Comparison of ENCODE assay signal across 1 cellular context in the genomic region with DNA sequence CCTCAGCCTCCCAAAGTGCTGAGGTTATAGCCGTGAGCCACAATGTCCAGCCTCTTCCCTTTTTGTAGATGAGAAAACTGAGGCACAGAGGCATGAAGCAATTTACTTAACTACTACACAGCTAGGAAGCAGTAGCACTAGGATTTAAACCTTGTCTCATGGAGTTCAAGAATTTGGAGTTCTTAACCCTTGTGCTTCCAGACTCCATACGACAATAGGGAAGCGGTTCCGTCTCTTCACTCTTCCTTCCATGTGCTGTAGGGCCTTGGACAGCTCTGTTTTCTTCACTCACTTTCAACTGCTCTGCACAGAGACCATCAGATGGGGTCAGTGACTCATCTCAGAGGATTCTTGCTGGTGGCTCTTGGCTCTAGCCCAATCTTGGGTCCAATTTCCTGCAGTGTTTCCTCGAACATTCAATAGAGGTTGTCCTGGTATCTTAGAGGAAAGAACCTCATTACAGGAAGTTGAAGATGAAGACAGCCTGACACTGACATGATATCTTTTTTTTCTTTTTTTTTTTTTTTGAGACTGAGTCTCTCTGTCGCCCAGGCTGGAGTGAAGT.
A peak's percentile ranks its signal among the peaks of the same experiment; 100 is the strongest.
TF ChIP-seq lines count a peak whose summit lies in the region.

No MANE protein-coding gene starts in this region.

TF ChIP-seq in K562, 482 proteins besides CTCF, POLR2A, EP300 and RAD21 (continued from another document and continues in another):
- TF ChIP-seq, protein P1, sequence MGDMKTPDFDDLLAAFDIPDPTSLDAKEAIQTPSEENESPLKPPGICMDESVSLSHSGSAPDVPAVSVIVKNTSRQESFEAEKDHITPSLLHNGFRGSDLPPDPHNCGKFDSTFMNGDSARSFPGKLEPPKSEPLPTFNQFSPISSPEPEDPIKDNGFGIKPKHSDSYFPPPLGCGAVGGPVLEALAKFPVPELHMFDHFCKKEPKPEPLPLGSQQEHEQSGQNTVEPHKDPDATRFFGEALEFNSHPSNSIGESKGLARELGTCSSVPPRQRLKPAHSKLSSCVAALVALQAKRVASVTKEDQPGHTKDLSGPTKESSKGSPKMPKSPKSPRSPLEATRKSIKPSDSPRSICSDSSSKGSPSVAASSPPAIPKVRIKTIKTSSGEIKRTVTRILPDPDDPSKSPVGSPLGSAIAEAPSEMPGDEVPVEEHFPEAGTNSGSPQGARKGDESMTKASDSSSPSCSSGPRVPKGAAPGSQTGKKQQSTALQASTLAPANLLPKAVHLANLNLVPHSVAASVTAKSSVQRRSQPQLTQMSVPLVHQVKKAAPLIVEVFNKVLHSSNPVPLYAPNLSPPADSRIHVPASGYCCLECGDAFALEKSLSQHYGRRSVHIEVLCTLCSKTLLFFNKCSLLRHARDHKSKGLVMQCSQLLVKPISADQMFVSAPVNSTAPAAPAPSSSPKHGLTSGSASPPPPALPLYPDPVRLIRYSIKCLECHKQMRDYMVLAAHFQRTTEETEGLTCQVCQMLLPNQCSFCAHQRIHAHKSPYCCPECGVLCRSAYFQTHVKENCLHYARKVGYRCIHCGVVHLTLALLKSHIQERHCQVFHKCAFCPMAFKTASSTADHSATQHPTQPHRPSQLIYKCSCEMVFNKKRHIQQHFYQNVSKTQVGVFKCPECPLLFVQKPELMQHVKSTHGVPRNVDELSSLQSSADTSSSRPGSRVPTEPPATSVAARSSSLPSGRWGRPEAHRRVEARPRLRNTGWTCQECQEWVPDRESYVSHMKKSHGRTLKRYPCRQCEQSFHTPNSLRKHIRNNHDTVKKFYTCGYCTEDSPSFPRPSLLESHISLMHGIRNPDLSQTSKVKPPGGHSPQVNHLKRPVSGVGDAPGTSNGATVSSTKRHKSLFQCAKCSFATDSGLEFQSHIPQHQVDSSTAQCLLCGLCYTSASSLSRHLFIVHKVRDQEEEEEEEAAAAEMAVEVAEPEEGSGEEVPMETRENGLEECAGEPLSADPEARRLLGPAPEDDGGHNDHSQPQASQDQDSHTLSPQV (IDR thresholded peaks at IDR 0.05): peak; percentile 63; the same call in 1 of the 2 replicates
- TF ChIP-seq TAF9B (IDR thresholded peaks at IDR 0.05; ENCODE audit: partially characterized antibody): peak; percentile 54
- 0 out of 2 replicates have a peak, but pooled peaks have one; percentile 17 for TF ChIP-seq CREM (IDR thresholded peaks at IDR 0.05; ENCODE audit: low read depth)
- no peak for TF ChIP-seq ZNF444 (CRISPR knock-in tag; IDR thresholded peaks at IDR 0.05)
- TF ChIP-seq FOSL1 (tag; conservative IDR thresholded peaks at IDR 0.05): peak; percentile 95
- TF ChIP-seq TAF1 (IDR thresholded peaks at IDR 0.05; ENCODE audit: control insufficient read depth, extremely low read depth, insufficient read depth, low read length, severe bottlenecking): peak; percentile 12
- TF ChIP-seq ETV1 (tag; conservative IDR thresholded peaks at IDR 0.05; ENCODE audit: low read depth): peak; percentile 65; the same call in 1 of the 2 replicates
- TF ChIP-seq HDAC1 (IDR thresholded peaks at IDR 0.05): peak in 1 of 2 experiments; percentile 43; a peak in 1 of 4 replicates
- TF ChIP-seq, protein P2, sequence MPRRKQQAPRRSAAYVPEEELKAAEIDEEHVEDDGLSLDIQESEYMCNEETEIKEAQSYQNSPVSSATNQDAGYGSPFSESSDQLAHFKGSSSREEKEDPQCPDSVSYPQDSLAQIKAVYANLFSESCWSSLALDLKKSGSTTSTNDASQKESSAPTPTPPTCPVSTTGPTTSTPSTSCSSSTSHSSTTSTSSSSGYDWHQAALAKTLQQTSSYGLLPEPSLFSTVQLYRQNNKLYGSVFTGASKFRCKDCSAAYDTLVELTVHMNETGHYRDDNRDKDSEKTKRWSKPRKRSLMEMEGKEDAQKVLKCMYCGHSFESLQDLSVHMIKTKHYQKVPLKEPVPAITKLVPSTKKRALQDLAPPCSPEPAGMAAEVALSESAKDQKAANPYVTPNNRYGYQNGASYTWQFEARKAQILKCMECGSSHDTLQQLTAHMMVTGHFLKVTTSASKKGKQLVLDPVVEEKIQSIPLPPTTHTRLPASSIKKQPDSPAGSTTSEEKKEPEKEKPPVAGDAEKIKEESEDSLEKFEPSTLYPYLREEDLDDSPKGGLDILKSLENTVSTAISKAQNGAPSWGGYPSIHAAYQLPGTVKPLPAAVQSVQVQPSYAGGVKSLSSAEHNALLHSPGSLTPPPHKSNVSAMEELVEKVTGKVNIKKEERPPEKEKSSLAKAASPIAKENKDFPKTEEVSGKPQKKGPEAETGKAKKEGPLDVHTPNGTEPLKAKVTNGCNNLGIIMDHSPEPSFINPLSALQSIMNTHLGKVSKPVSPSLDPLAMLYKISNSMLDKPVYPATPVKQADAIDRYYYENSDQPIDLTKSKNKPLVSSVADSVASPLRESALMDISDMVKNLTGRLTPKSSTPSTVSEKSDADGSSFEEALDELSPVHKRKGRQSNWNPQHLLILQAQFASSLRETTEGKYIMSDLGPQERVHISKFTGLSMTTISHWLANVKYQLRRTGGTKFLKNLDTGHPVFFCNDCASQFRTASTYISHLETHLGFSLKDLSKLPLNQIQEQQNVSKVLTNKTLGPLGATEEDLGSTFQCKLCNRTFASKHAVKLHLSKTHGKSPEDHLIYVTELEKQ (CRISPR knock-in tag; IDR thresholded peaks at IDR 0.05): no peak
- TF ChIP-seq EP400 (IDR thresholded peaks at IDR 0.05): peak; percentile 73
- TF ChIP-seq MBD2 (IDR thresholded peaks at IDR 0.05; ENCODE audit: borderline replicate concordance, low read depth): 0 out of 2 replicates have a peak, but pooled peaks have one; percentile 17
- no peak for TF ChIP-seq SRF (CRISPR knock-in tag; IDR thresholded peaks at IDR 0.05)
- peak; percentile 78 for TF ChIP-seq MEIS2 (IDR thresholded peaks at IDR 0.05; ENCODE audit: partially characterized antibody)
- TF ChIP-seq, protein P3, sequence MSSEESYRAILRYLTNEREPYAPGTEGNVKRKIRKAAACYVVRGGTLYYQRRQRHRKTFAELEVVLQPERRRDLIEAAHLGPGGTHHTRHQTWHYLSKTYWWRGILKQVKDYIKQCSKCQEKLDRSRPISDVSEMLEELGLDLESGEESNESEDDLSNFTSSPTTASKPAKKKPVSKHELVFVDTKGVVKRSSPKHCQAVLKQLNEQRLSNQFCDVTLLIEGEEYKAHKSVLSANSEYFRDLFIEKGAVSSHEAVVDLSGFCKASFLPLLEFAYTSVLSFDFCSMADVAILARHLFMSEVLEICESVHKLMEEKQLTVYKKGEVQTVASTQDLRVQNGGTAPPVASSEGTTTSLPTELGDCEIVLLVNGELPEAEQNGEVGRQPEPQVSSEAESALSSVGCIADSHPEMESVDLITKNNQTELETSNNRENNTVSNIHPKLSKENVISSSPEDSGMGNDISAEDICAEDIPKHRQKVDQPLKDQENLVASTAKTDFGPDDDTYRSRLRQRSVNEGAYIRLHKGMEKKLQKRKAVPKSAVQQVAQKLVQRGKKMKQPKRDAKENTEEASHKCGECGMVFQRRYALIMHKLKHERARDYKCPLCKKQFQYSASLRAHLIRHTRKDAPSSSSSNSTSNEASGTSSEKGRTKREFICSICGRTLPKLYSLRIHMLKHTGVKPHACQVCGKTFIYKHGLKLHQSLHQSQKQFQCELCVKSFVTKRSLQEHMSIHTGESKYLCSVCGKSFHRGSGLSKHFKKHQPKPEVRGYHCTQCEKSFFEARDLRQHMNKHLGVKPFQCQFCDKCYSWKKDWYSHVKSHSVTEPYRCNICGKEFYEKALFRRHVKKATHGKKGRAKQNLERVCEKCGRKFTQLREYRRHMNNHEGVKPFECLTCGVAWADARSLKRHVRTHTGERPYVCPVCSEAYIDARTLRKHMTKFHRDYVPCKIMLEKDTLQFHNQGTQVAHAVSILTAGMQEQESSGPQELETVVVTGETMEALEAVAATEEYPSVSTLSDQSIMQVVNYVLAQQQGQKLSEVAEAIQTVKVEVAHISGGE (CRISPR knock-in tag; IDR thresholded peaks at IDR 0.05): peak in 1 of 3 experiments; percentile 48; a peak in 1 of 6 replicates
- no peak; the same call in 1 of the 2 replicates for TF ChIP-seq CEBPG (CRISPR knock-in tag; IDR thresholded peaks at IDR 0.05)
- TF ChIP-seq CEBPG (tag; conservative IDR thresholded peaks at IDR 0.05 in 1 of 2, IDR thresholded peaks at IDR 0.05 in 1 of 2): no peak
- TF ChIP-seq MYC (IDR thresholded peaks at IDR 0.05; ENCODE audit: low read depth, low read length): peak; percentile 75
- TF ChIP-seq MYC (CRISPR knock-in tag; IDR thresholded peaks at IDR 0.05; ENCODE audit: borderline replicate concordance, low read depth): no peak
- TF ChIP-seq, protein P4, sequence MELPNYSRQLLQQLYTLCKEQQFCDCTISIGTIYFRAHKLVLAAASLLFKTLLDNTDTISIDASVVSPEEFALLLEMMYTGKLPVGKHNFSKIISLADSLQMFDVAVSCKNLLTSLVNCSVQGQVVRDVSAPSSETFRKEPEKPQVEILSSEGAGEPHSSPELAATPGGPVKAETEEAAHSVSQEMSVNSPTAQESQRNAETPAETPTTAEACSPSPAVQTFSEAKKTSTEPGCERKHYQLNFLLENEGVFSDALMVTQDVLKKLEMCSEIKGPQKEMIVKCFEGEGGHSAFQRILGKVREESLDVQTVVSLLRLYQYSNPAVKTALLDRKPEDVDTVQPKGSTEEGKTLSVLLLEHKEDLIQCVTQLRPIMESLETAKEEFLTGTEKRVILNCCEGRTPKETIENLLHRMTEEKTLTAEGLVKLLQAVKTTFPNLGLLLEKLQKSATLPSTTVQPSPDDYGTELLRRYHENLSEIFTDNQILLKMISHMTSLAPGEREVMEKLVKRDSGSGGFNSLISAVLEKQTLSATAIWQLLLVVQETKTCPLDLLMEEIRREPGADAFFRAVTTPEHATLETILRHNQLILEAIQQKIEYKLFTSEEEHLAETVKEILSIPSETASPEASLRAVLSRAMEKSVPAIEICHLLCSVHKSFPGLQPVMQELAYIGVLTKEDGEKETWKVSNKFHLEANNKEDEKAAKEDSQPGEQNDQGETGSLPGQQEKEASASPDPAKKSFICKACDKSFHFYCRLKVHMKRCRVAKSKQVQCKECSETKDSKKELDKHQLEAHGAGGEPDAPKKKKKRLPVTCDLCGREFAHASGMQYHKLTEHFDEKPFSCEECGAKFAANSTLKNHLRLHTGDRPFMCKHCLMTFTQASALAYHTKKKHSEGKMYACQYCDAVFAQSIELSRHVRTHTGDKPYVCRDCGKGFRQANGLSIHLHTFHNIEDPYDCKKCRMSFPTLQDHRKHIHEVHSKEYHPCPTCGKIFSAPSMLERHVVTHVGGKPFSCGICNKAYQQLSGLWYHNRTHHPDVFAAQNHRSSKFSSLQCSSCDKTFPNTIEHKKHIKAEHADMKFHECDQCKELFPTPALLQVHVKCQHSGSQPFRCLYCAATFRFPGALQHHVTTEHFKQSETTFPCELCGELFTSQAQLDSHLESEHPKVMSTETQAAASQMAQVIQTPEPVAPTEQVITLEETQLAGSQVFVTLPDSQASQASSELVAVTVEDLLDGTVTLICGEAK (IDR thresholded peaks at IDR 0.05): peak; percentile 56; the same call in 1 of the 2 replicates
- TF ChIP-seq, protein P4 (CRISPR knock-in tag; IDR thresholded peaks at IDR 0.05): no peak
- peak; percentile 35 for TF ChIP-seq TBP (optimal IDR thresholded peaks at IDR 0.05; ENCODE audit: low read depth, low read length)
- TF ChIP-seq TAL1 (IDR thresholded peaks at IDR 0.05): 0 out of 2 replicates have a peak, but pooled peaks have one; percentile 28
- TF ChIP-seq MTA3 (IDR thresholded peaks at IDR 0.05; ENCODE audit: borderline replicate concordance): peak; percentile 72; the same call in 1 of the 2 replicates
- TF ChIP-seq, protein P5, sequence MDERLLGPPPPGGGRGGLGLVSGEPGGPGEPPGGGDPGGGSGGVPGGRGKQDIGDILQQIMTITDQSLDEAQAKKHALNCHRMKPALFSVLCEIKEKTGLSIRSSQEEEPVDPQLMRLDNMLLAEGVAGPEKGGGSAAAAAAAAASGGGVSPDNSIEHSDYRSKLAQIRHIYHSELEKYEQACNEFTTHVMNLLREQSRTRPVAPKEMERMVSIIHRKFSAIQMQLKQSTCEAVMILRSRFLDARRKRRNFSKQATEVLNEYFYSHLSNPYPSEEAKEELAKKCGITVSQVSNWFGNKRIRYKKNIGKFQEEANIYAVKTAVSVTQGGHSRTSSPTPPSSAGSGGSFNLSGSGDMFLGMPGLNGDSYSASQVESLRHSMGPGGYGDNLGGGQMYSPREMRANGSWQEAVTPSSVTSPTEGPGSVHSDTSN (CRISPR knock-in tag; IDR thresholded peaks at IDR 0.05; ENCODE audit: low read depth): no peak
- TF ChIP-seq, protein P5 (tag; conservative IDR thresholded peaks at IDR 0.05; ENCODE audit: low read depth): peak; percentile 64
- peak; percentile 20; the same call in 1 of the 2 replicates for TF ChIP-seq CBX5 (IDR thresholded peaks at IDR 0.05; ENCODE audit: borderline replicate concordance, low read depth)
- TF ChIP-seq ZNF384 (IDR thresholded peaks at IDR 0.05; ENCODE audit: low read depth, low read length): peak; percentile 91
- TF ChIP-seq ZNF583 (CRISPR knock-in tag; IDR thresholded peaks at IDR 0.05): 0 out of 2 replicates have a peak, but pooled peaks have one; percentile 40
- TF ChIP-seq HNRNPUL1 (IDR thresholded peaks at IDR 0.05; ENCODE audit: low read length): no peak
- peak; percentile 37; the same call in 1 of the 2 replicates for TF ChIP-seq CC2D1A (IDR thresholded peaks at IDR 0.05)
- peak; percentile 24 for TF ChIP-seq KDM5B (IDR thresholded peaks at IDR 0.05; ENCODE audit: insufficient replicate concordance, low read depth, low read length)
